Comparison of ENCODE assay signal across 24 cellular contexts in genomic region chr7:23662124-23662982, GRCh38. TPM values are rescaled to one million over a fixed set of nuclear protein-coding genes. Genes with fewer than 3 reads are reported as not detected.
DNase-seq lines count a peak whose midpoint lies in the region; TF ChIP-seq lines count a peak whose summit lies in the region.
"Had no signal": no experiment of that assay in that cellular context is flagged by ENCODE, and none has a peak within 500 bp of the region (broad histone marks: within the 10 kb centered on the region; RNA-seq: fewer than 3 reads in every experiment).

No MANE protein-coding gene starts in this region.

- H3K4me1 ChIP-seq in mammary epithelial cell (ENCODE audit: insufficient read depth, low read length) (no peaks in the 10 kb centered on the region), NT2/D1 (ENCODE audit: insufficient read depth, insufficient read length) (peaks cover 5% of the 10 kb centered on the region), thyroid gland (peaks cover 10 to 11% of the 10 kb centered on the region in 2 donors)
- H3K4me1 ChIP-seq: SJCRH30, tibial artery had no signal

- H3K79me2 ChIP-seq in mammary epithelial cell (ENCODE audit: insufficient read depth, low read length): no peaks in the 10 kb centered on the region

- no peak overlapping the region for H3K27ac Mint-ChIP-seq in MCF 10A (ENCODE audit: low read depth, unreplicated experiment)
- no peak overlapping the region for H3K27ac Mint-ChIP-seq in activated CD4-positive, alpha-beta T cell treated with anti-CD3 and anti-CD28 coated beads, Interleukin-2, amount 10 ng/mL, durations not matched to agents 24 days and 14 days
- no peak overlapping the region for H3K27ac Mint-ChIP-seq in activated CD4-positive, alpha-beta memory T cell treated with anti-CD3 and anti-CD28 coated beads for 36 hours
- H3K27ac Mint-ChIP-seq: activated T-helper 2 cell treated with anti-CD3 and anti-CD28 coated beads, Interferon-gamma antibody, Interleukin-2, Interleukin-4, amounts not matched to agents 10 μg/mL and 5 μg/mL and 100 μg/mL, durations not matched to agents 14 hours and 24 hours and 36 hours; CD4-positive, alpha-beta T cell; stimulated activated naive B cell treated with anti-CD40 and anti-IgM and Interleukin-4, amounts not matched to agents 10 μg/mL and 1 μg/mL and 100 μg/mL, for 72 hours; T-helper 2 cell treated with Interferon-gamma antibody and Interleukin-4, amounts not matched to agents 5 μg/mL and 100 μg/mL, for 36 hours had no signal

- H3K4me3 ChIP-seq in mammary epithelial cell (replicated peaks in 1 of 3; ENCODE audit: insufficient read depth in 1 of 3, low read depth in 2 of 3, low read length in 3 of 3): no peak overlapping the region
- no peak overlapping the region for H3K4me3 ChIP-seq in NT2/D1 (ENCODE audit: insufficient read length, low read depth)
- H3K4me3 ChIP-seq in fibroblast of the aortic adventitia (ENCODE audit: low read depth, low read length): no peak overlapping the region
- no peak overlapping the region for H3K4me3 ChIP-seq in thyroid gland (replicated peaks in 1 of 3)
- H3K4me3 ChIP-seq: heart right ventricle, PC-9, SJCRH30, tibial artery had no signal

- no peaks in the 10 kb centered on the region for H3K36me3 Mint-ChIP-seq in MCF 10A (ENCODE audit: insufficient read depth, unreplicated experiment)
- no peaks in the 10 kb centered on the region for H3K36me3 Mint-ChIP-seq in activated CD4-positive, alpha-beta T cell treated with anti-CD3 and anti-CD28 coated beads, Interleukin-2, amount 10 ng/mL, durations not matched to agents 24 days and 14 days (ENCODE audit: low read depth)
- no peaks in the 10 kb centered on the region for H3K36me3 Mint-ChIP-seq in activated CD4-positive, alpha-beta memory T cell treated with anti-CD3 and anti-CD28 coated beads for 36 hours

- dilution Hi-C loops in mammary epithelial cell (cut with HindIII; ENCODE audit: low sequenced_read_pairs): no loop called here

- 41% methylated on average over 8 of the region's 8 CpGs for WGBS in mammary epithelial cell (ENCODE audit: low coverage, missing lambda C conversion rate)
- 61 to 70% methylated on average over 8 of the region's 8 CpGs for WGBS in thyroid gland, 2 donors

- H3K36me3 ChIP-seq in mammary epithelial cell (ENCODE audit: insufficient read depth, low read length) (no peaks in the 10 kb centered on the region), NT2/D1 (ENCODE audit: insufficient read depth, insufficient read length, low read length) (no peaks in the 10 kb centered on the region), thyroid gland (no peaks in the 10 kb centered on the region)
- H3K36me3 ChIP-seq: heart right ventricle, SJCRH30, tibial artery had no signal

- no peaks in the 10 kb centered on the region for H3K27me3 ChIP-seq in mammary epithelial cell (ENCODE audit: insufficient read depth, low read length)
- H3K27me3 ChIP-seq in NT2/D1 (ENCODE audit: insufficient read depth, insufficient read length): no peaks in the 10 kb centered on the region
- H3K27me3 ChIP-seq in thyroid gland: no peaks in the 10 kb centered on the region
- H3K27me3 ChIP-seq: heart right ventricle, SJCRH30, tibial artery had no signal

- H4K20me1 ChIP-seq in mammary epithelial cell (ENCODE audit: insufficient read depth, low read length): no peaks in the 10 kb centered on the region

- BruUV-seq in mammary epithelial cell (replicated peaks; lab: Mats Ljungman, UMichigan) (no TSS peak), MCF 10A (replicated peaks; lab: Mats Ljungman, UMichigan) (no TSS peak)

- H3K27ac ChIP-seq in mammary epithelial cell (ENCODE audit: insufficient read depth, low read depth, low read length) (no peak overlapping the region), thyroid gland (peak overlapping the region in 2 of 3 donors; percentile 34 to 55)
- H3K27ac ChIP-seq: heart right ventricle, PC-9, SJCRH30, tibial artery had no signal

- intact Hi-C loops in mammary epithelial cell (cut with micrococcal nuclease) (no loop called here), MCF 10A (cut with micrococcal nuclease) (no loop called here), thyroid gland (cut with DNase I) (no loop called here)
- intact Hi-C loops in activated CD4-positive, alpha-beta T cell treated with anti-CD3 and anti-CD28 coated beads, Interleukin-2, amount 10 ng/mL, durations not matched to agents 24 days and 14 days (cut with micrococcal nuclease): no loop called here
- intact Hi-C loops in activated CD4-positive, alpha-beta memory T cell treated with anti-CD3 and anti-CD28 coated beads for 36 hours (cut with micrococcal nuclease): no loop called here

- H2AFZ ChIP-seq in mammary epithelial cell (ENCODE audit: low read depth, low read length): peak overlapping the region; percentile 6
- H2AFZ ChIP-seq: PC-9 had no signal

- POLR2A ChIA-PET in MCF 10A (lab: Yijun Ruan, JAX): interaction anchor here (0.6 kb wide), 1 partner anchor 12 kb away, joined by 4 read pairs; no protein-coding TSS in a partner anchor
- POLR2A ChIA-PET in activated CD4-positive, alpha-beta memory T cell treated with anti-CD3 and anti-CD28 coated beads for 36 hours (lab: Charles Lee): no interaction called here

- no peak for TF ChIP-seq POLR2A in thyroid gland (IDR thresholded peaks at IDR 0.05)

- in situ Hi-C loops in mammary epithelial cell (cut with MboI; ENCODE audit: low sequenced_read_pairs in 2 of 2): no loop called here

- no peak overlapping the region for H3K4me3 Mint-ChIP-seq in MCF 10A (ENCODE audit: unreplicated experiment)
- H3K4me3 Mint-ChIP-seq in activated CD4-positive, alpha-beta T cell treated with anti-CD3 and anti-CD28 coated beads, Interleukin-2, amount 10 ng/mL, durations not matched to agents 24 days and 14 days: no peak overlapping the region
- H3K4me3 Mint-ChIP-seq in activated CD4-positive, alpha-beta memory T cell treated with anti-CD3 and anti-CD28 coated beads for 36 hours: no peak overlapping the region
- H3K4me3 Mint-ChIP-seq: CD4-positive, alpha-beta T cell; central memory CD8-positive, alpha-beta T cell; stimulated activated naive B cell treated with anti-CD40 and anti-IgM and Interleukin-4, amounts not matched to agents 10 μg/mL and 1 μg/mL and 100 μg/mL, for 72 hours; T-helper 2 cell treated with Interferon-gamma antibody and Interleukin-4, amounts not matched to agents 5 μg/mL and 100 μg/mL, for 36 hours had no signal

- TF ChIP-seq CTCF in mammary epithelial cell (conservative IDR thresholded peaks at IDR 0.05 in 1 of 2, IDR thresholded peaks at IDR 0.05 in 1 of 2; ENCODE audit: extremely low read depth in 1 of 2, insufficient read depth in 1 of 2, low read depth in 1 of 2, low read length in 2 of 2) (no peak), MCF 10A (IDR thresholded peaks at IDR 0.05; ENCODE audit: unreplicated experiment) (no peak), fibroblast of the aortic adventitia (IDR thresholded peaks at IDR 0.05; ENCODE audit: insufficient read depth, low read length) (no peak), thyroid gland (IDR thresholded peaks at IDR 0.05) (no peak)

- H3K4me1 Mint-ChIP-seq in MCF 10A (ENCODE audit: insufficient read depth, unreplicated experiment): no peaks in the 10 kb centered on the region
- no peaks in the 10 kb centered on the region for H3K4me1 Mint-ChIP-seq in activated CD4-positive, alpha-beta T cell treated with anti-CD3 and anti-CD28 coated beads, Interleukin-2, amount 10 ng/mL, durations not matched to agents 24 days and 14 days
- no peaks in the 10 kb centered on the region for H3K4me1 Mint-ChIP-seq in activated CD4-positive, alpha-beta memory T cell treated with anti-CD3 and anti-CD28 coated beads for 36 hours (ENCODE audit: low read depth)
- H3K4me1 Mint-ChIP-seq: central memory CD8-positive, alpha-beta T cell; stimulated activated naive B cell treated with anti-CD40 and anti-IgM and Interleukin-4, amounts not matched to agents 10 μg/mL and 1 μg/mL and 100 μg/mL, for 72 hours had no signal

- DNase-seq in mammary epithelial cell (no peak), MCF 10A (ENCODE audit: unreplicated experiment) (no peak), NT2/D1 (ENCODE audit: low read depth, low spot score) (peak; percentile 61), fibroblast of the aortic adventitia (ENCODE audit: low read depth) (peak; percentile 54), thyroid gland (peak; percentile 23 to 54), DMS53 (lab: John Stamatoyannopoulos, UW) (no peak)
- DNase-seq in activated CD4-positive, alpha-beta T cell treated with anti-CD3 and anti-CD28 coated beads, Interleukin-2, amount 10 ng/mL, durations not matched to agents 24 days and 14 days: no peak
- DNase-seq in activated CD4-positive, alpha-beta memory T cell treated with anti-CD3 and anti-CD28 coated beads for 36 hours: no peak
- DNase-seq: CD4-positive, alpha-beta T cell; effector memory CD4-positive, alpha-beta T cell; GOT3; heart right ventricle; KBM-7; kidney; NCI-H1048; NCI-H526; PC-9; retina; SJCRH30; stimulated activated naive B cell treated with anti-CD40 and anti-IgM and Interleukin-4, amounts not matched to agents 10 μg/mL and 1 μg/mL and 100 μg/mL, for 72 hours; tibial artery had no signal

- H3K27me3 Mint-ChIP-seq in MCF 10A (ENCODE audit: insufficient read depth, unreplicated experiment): no peaks in the 10 kb centered on the region
- peaks cover 2% of the 10 kb centered on the region for H3K27me3 Mint-ChIP-seq in activated CD4-positive, alpha-beta T cell treated with anti-CD3 and anti-CD28 coated beads, Interleukin-2, amount 10 ng/mL, durations not matched to agents 24 days and 14 days
- no peaks in the 10 kb centered on the region for H3K27me3 Mint-ChIP-seq in activated CD4-positive, alpha-beta memory T cell treated with anti-CD3 and anti-CD28 coated beads for 36 hours
- H3K27me3 Mint-ChIP-seq: CD4-positive, alpha-beta T cell had no signal

- no peak overlapping the region for H3K4me2 ChIP-seq in mammary epithelial cell (ENCODE audit: insufficient read depth, low read depth, low read length)
- H3K4me2 ChIP-seq: PC-9 had no signal

- H3K9me3 Mint-ChIP-seq in MCF 10A (ENCODE audit: unreplicated experiment): peaks cover 8% of the 10 kb centered on the region
- H3K9me3 Mint-ChIP-seq in activated CD4-positive, alpha-beta T cell treated with anti-CD3 and anti-CD28 coated beads, Interleukin-2, amount 10 ng/mL, durations not matched to agents 24 days and 14 days: peaks cover 12% of the 10 kb centered on the region
- peaks cover 12% of the 10 kb centered on the region for H3K9me3 Mint-ChIP-seq in activated CD4-positive, alpha-beta memory T cell treated with anti-CD3 and anti-CD28 coated beads for 36 hours
- H3K9me3 Mint-ChIP-seq: T-helper 2 cell treated with Interferon-gamma antibody and Interleukin-4, amounts not matched to agents 5 μg/mL and 100 μg/mL, for 36 hours had no signal

- CTCF ChIA-PET in mammary epithelial cell (lab: Charles Lee; ENCODE audit: low non-redundant PET): no interaction called here
- CTCF ChIA-PET in MCF 10A (lab: Yijun Ruan, JAX): no interaction called here
- CTCF ChIA-PET in activated CD4-positive, alpha-beta memory T cell treated with anti-CD3 and anti-CD28 coated beads for 36 hours (lab: Charles Lee): no interaction called here

- H3K9me3 ChIP-seq in mammary epithelial cell (replicated peaks; ENCODE audit: insufficient read depth, low read length): no peaks in the 10 kb centered on the region
- peaks cover 18% of the 10 kb centered on the region for H3K9me3 ChIP-seq in NT2/D1 (ENCODE audit: insufficient read depth, low read length)
- no peaks in the 10 kb centered on the region for H3K9me3 ChIP-seq in thyroid gland
- H3K9me3 ChIP-seq: SJCRH30 had no signal

- no peak overlapping the region for H3K9ac ChIP-seq in mammary epithelial cell (ENCODE audit: insufficient read depth, low read length)
- H3K9ac ChIP-seq in NT2/D1 (ENCODE audit: insufficient read length, low read depth): no peak overlapping the region

RNA-seq across cellular contexts. Expression of gene FAM221A, which starts 17.6 kb away (rescaled TPM):
- total RNA-seq in mammary epithelial cell (1 to 10 TPM in 1 of 2 donors, under 1 TPM in 1; 0.26 to 1.2 TPM), MCF 10A (2022) (0.25 and 0.44 TPM in 2 replicates), fibroblast of the aortic adventitia (ENCODE audit: low replicate concordance) (0.74 and 1.4 TPM in 2 replicates), thyroid gland (10 to 100 TPM; 12.9 to 28.2 (median 14.9) TPM)
- 0.44 TPM for polyA plus RNA-seq in mammary epithelial cell
- not detected for polyA minus RNA-seq in mammary epithelial cell
- 6.6 TPM in 2 replicates for total RNA-seq in activated CD4-positive, alpha-beta T cell treated with anti-CD3 and anti-CD28 coated beads, Interleukin-2, amount 10 ng/mL, durations not matched to agents 24 days and 14 days
- 10 to 100 TPM in 1 of 2 experiments, 1 to 10 TPM in 1; 9.0 to 10.7 TPM for total RNA-seq in activated CD4-positive, alpha-beta memory T cell treated with anti-CD3 and anti-CD28 coated beads for 36 hours

RNA-seq across cellular contexts. Expression of gene STK31, which starts 47.7 kb away (rescaled TPM):
- total RNA-seq in mammary epithelial cell: under 1 TPM in 1 of 2 donors, not detected in 1; under 0.01 TPM
- not detected for polyA plus RNA-seq in mammary epithelial cell
- not detected for polyA minus RNA-seq in mammary epithelial cell
- not detected in 2 replicates for total RNA-seq in MCF 10A (2022)
- total RNA-seq in fibroblast of the aortic adventitia (ENCODE audit: low replicate concordance): 0.09 and 0.33 TPM in 2 replicates
- total RNA-seq in thyroid gland: 1 to 10 TPM in 2 of 4 donors, under 1 TPM in 2; 0.27 to 2.3 (median 0.70) TPM
- total RNA-seq in activated CD4-positive, alpha-beta T cell treated with anti-CD3 and anti-CD28 coated beads, Interleukin-2, amount 10 ng/mL, durations not matched to agents 24 days and 14 days: 0.17 TPM in 1 of 2 replicates, not detected in the other
- not detected for total RNA-seq in activated CD4-positive, alpha-beta memory T cell treated with anti-CD3 and anti-CD28 coated beads for 36 hours

Comparison
In these comparisons a context has a peak if more than half of its experiments do, and no peak if none do; other contexts are left out.
1. DNase-seq: peak in NT2/D1 (single experiment), fibroblast of the aortic adventitia (single experiment) and thyroid gland (2 of 2); none in mammary epithelial cell (single experiment), MCF 10A (single experiment), DMS53 (single experiment), activated CD4-positive, alpha-beta T cell treated with anti-CD3 and anti-CD28 coated beads, Interleukin-2, amount 10 ng/mL, durations not matched to agents 24 days and 14 days (single experiment) and activated CD4-positive, alpha-beta memory T cell treated with anti-CD3 and anti-CD28 coated beads for 36 hours (single experiment).